ENCODE assay signal across 26 cellular contexts in genomic region chr1:219210067-219210466, GRCh38.
"Had no signal": no experiment of that assay in that cellular context is flagged by ENCODE, and none has a peak within 500 bp of the region (broad histone marks: within the 10 kb centered on the region; RNA-seq: fewer than 3 reads in every experiment).

No MANE protein-coding gene starts in this region.

- H3K27ac ChIP-seq: esophagus muscularis mucosa, lower lobe of right lung, ovary, psoas muscle, sigmoid colon, stomach, thyroid gland, vagina had no signal

- DNase-seq: dermis blood vessel endothelial cell; effector memory CD4-positive, alpha-beta T cell; foreskin melanocyte; glutamatergic neuron; hypothalamus; immature natural killer cell; left ventricle myocardium superior; lower lobe of right lung; naive thymus-derived CD8-positive, alpha-beta T cell; nephron progenitor cell; nucleus accumbens; ovary; posterior cingulate gyrus; psoas muscle; right cardiac atrium; sigmoid colon; stimulated activated CD4-positive, alpha-beta T cell treated with anti-CD3 and anti-CD28 coated beads, Interleukin-2, amount 100 ng/mL, for 24 hours; stimulated activated CD4-positive, alpha-beta T cell treated with anti-CD3 and anti-CD28 coated beads, Interleukin-4, amount 100 ng/mL, for 24 hours; stimulated activated naive CD4-positive, alpha-beta T cell treated with Interleukin-2 at 50 U/mL for 16 hours; stomach; thyroid gland had no signal

- ATAC-seq: lower lobe of right lung; naive thymus-derived CD8-positive, alpha-beta T cell; stimulated activated effector memory CD8-positive, alpha-beta T cell treated with anti-CD3 and anti-CD28 coated beads, Interleukin-12 subunit alpha, Interleukin-12 subunit beta, amount 100 ng/mL, for 72 hours had no signal

- H3K27me3 ChIP-seq: esophagus muscularis mucosa, ovary, sigmoid colon, stomach, thyroid gland, vagina had no signal

- H3K4me3 ChIP-seq: esophagus muscularis mucosa, lower lobe of right lung, ovary, psoas muscle, sigmoid colon, stomach, thyroid gland, vagina had no signal

- FAIRE-seq: endothelial cell of umbilical vein, keratinocyte had no signal

- H3K36me3 ChIP-seq: ovary, thyroid gland, vagina had no signal

- H3K4me1 ChIP-seq: esophagus muscularis mucosa, lower lobe of right lung, psoas muscle, sigmoid colon, stomach, thyroid gland, vagina had no signal

- H3K9me3 ChIP-seq: esophagus muscularis mucosa, lower lobe of right lung, ovary, psoas muscle, sigmoid colon, stomach, thyroid gland, vagina had no signal
